In genomic region chr7:120996333-120996982, GRCh38 we compare ENCODE assay signal across 9 cellular contexts. TPM values are rescaled to one million over a fixed set of nuclear protein-coding genes. Genes with fewer than 3 reads are reported as not detected.
DNase-seq lines count a peak whose midpoint lies in the region; ATAC-seq and TF ChIP-seq lines count a peak whose summit lies in the region.
"Had no signal": no experiment of that assay in that cellular context is flagged by ENCODE, and none has a peak within 500 bp of the region (broad histone marks: within the 10 kb centered on the region; RNA-seq: fewer than 3 reads in every experiment).

No MANE protein-coding gene starts in this region.

- H3K56ac ChIP-seq in IMR-90 (ENCODE audit: extremely low read depth, insufficient read depth, low read length): no peak overlapping the region

- H3K23ac ChIP-seq in IMR-90 (ENCODE audit: low read depth, low read length): no peak overlapping the region

- H3K14ac ChIP-seq in IMR-90 (replicated peaks; ENCODE audit: low read depth, low read length): peak overlapping the region; percentile 30

- peaks cover 24% of the 10 kb centered on the region for H3K4me1 Mint-ChIP-seq in activated naive CD4-positive, alpha-beta T cell treated with anti-CD3 and anti-CD28 coated beads for 36 hours (ENCODE audit: low read depth)
- no peaks in the 10 kb centered on the region for H3K4me1 Mint-ChIP-seq in neural progenitor cell

- in situ Hi-C loops in IMR-90 (cut with MboI; ENCODE audit: low sequenced_read_pairs): loop anchor here (25.0 kb wide), 1 partner anchor 341 kb away; the partner anchor contains the start of gene WNT16

- TF ChIP-seq RAD21 in IMR-90 (IDR thresholded peaks at IDR 0.05; ENCODE audit: low read length): no peak

- no peaks in the 10 kb centered on the region for H3K27me3 Mint-ChIP-seq in activated naive CD4-positive, alpha-beta T cell treated with anti-CD3 and anti-CD28 coated beads for 36 hours (ENCODE audit: low read depth)
- H3K27me3 Mint-ChIP-seq in neural progenitor cell (ENCODE audit: insufficient read depth, low read depth): no peaks in the 10 kb centered on the region

- H3K18ac ChIP-seq in IMR-90 (ENCODE audit: low read depth, low read length): peak overlapping the region; percentile 63; the same call in 1 of the 2 replicates

- no peak overlapping the region for H2AFZ ChIP-seq in IMR-90 (replicated peaks; ENCODE audit: low read length, poor library complexity)
- H2AFZ ChIP-seq in neural progenitor cell (replicated peaks): no peak overlapping the region

- POLR2A ChIA-PET in IMR-90 (lab: Charles Lee; ENCODE audit: unreplicated experiment): interaction anchor here (0.6 kb wide), 3 partner anchors 32 to 349 kb away, joined by 3 to 8 read pairs (median 4); no protein-coding TSS in a partner anchor

- CTCF ChIA-PET in activated naive CD4-positive, alpha-beta T cell treated with anti-CD3 and anti-CD28 coated beads for 36 hours (lab: Charles Lee): interaction anchor here (1.0 to 1.8 kb wide), 4 partner anchors 8 to 112 kb away, joined by 3 to 14 read pairs (median 4); partner anchors contain the start of gene CPED1
- CTCF ChIA-PET in IMR-90 (lab: Yijun Ruan, JAX): interaction anchor here (0.5 to 2.2 kb wide), 3 partner anchors 10 to 103 kb away, joined by 3 to 6 read pairs (median 3); no protein-coding TSS in a partner anchor

- H3K9me3 ChIP-seq in IMR-90 (ENCODE audit: control insufficient read depth, insufficient read depth, low read length) (no peaks in the 10 kb centered on the region), stomach smooth muscle (ENCODE audit: control insufficient read depth in 2 of 2, low read length in 2 of 2) (no peaks in the 10 kb centered on the region), neural progenitor cell (ENCODE audit: low read depth) (no peaks in the 10 kb centered on the region)

- H3K27ac ChIP-seq in IMR-90 (ENCODE audit: insufficient read depth, low read length): peak overlapping the region; percentile 28; the same call in 1 of the 2 replicates
- peak overlapping the region; percentile 42 for H3K27ac ChIP-seq in stomach smooth muscle (ENCODE audit: low read length)
- H3K27ac ChIP-seq in neural progenitor cell: no peak overlapping the region

- H3K4ac ChIP-seq in IMR-90 (ENCODE audit: low read depth, low read length): peak overlapping the region; percentile 64; the same call in 1 of the 2 replicates

- TF ChIP-seq CTCF in IMR-90 (conservative IDR thresholded peaks at IDR 0.05; ENCODE audit: low read depth, low read length): no peak
- TF ChIP-seq CTCF in neural progenitor cell (IDR thresholded peaks at IDR 0.05): no peak

- intact Hi-C loops in activated naive CD4-positive, alpha-beta T cell treated with anti-CD3 and anti-CD28 coated beads for 36 hours (cut with micrococcal nuclease): no loop called here
- intact Hi-C loops in IMR-90 (cut with micrococcal nuclease) (no loop called here), left cardiac atrium (cut with DNase I) (no loop called here)

- peaks cover 10% of the 10 kb centered on the region for H3K4me1 ChIP-seq in IMR-90 (ENCODE audit: control insufficient read depth, insufficient read depth, low read length)
- H3K4me1 ChIP-seq in stomach smooth muscle (ENCODE audit: control insufficient read depth, insufficient read depth, low read length): peaks cover 10% of the 10 kb centered on the region
- H3K4me1 ChIP-seq in neural progenitor cell: no peaks in the 10 kb centered on the region

- H3K27ac Mint-ChIP-seq in activated naive CD4-positive, alpha-beta T cell treated with anti-CD3 and anti-CD28 coated beads for 36 hours: no peak overlapping the region
- no peak overlapping the region for H3K27ac Mint-ChIP-seq in neural progenitor cell

- no TSS peak for BruUV-seq in IMR-90 (replicated peaks; lab: Mats Ljungman, UMichigan)

- no peak for TF ChIP-seq POLR2A in IMR-90 (IDR thresholded peaks at IDR 0.05; ENCODE audit: low read depth, low read length)

- H4K91ac ChIP-seq in IMR-90 (ENCODE audit: insufficient read depth, low read depth, low read length): 0 out of 2 replicates have a peak overlapping the region, but pooled peaks have one; percentile 23

- peak overlapping the region; percentile 68; the same call in 2 of the 3 replicates for H2BK15ac ChIP-seq in IMR-90 (ENCODE audit: low read depth, low read length)

- no peak overlapping the region for H3K9ac ChIP-seq in IMR-90 (ENCODE audit: low read depth, low read length)
- H3K9ac ChIP-seq in stomach smooth muscle (ENCODE audit: low read length in 2 of 2): peak overlapping the region in 1 of 2 donors; percentile 6
- no peak overlapping the region for H3K9ac ChIP-seq in neural progenitor cell

- peaks cover 16 to 56% of the 10 kb centered on the region in 2 experiments for H3K79me1 ChIP-seq in IMR-90 (ENCODE audit: low read depth in 1 of 2, low read length in 2 of 2)

- peak overlapping the region in 1 of 2 experiments; percentile 60; a peak in 1 of 4 replicates for H4K8ac ChIP-seq in IMR-90 (ENCODE audit: low read depth in 2 of 2, low read length in 2 of 2)

- peak overlapping the region; percentile 67 for H2AK5ac ChIP-seq in IMR-90 (ENCODE audit: low read depth, low read length)

- ATAC-seq in IMR-90 (ENCODE audit: low read depth) (peak; percentile 59), left cardiac atrium (peak; percentile 65 to 77)

- no peaks in the 10 kb centered on the region; the same call in 1 of the 2 replicates for H3K36me3 ChIP-seq in IMR-90 (ENCODE audit: control insufficient read depth, insufficient read depth, low read length)
- no peaks in the 10 kb centered on the region for H3K36me3 ChIP-seq in stomach smooth muscle (ENCODE audit: control insufficient read depth in 2 of 2, insufficient read depth in 2 of 2, low read length in 2 of 2)
- no peaks in the 10 kb centered on the region for H3K36me3 ChIP-seq in neural progenitor cell

- H2BK5ac ChIP-seq in IMR-90 (ENCODE audit: low read depth, low read length, poor library complexity, severe bottlenecking): peak overlapping the region; percentile 41

- no peaks in the 10 kb centered on the region for H4K20me1 ChIP-seq in IMR-90 (ENCODE audit: insufficient read depth, low read length)
- no peaks in the 10 kb centered on the region for H4K20me1 ChIP-seq in neural progenitor cell (ENCODE audit: low read depth)

- H3K9me3 Mint-ChIP-seq in activated naive CD4-positive, alpha-beta T cell treated with anti-CD3 and anti-CD28 coated beads for 36 hours: no peaks in the 10 kb centered on the region
- H3K9me3 Mint-ChIP-seq in neural progenitor cell: no peaks in the 10 kb centered on the region
- H3K9me3 Mint-ChIP-seq: activated naive CD4-positive, alpha-beta T cell treated with anti-CD3 and anti-CD28 coated beads, Interleukin-2, amount 50 U/mL, for 24 hours had no signal

- H3K79me2 ChIP-seq in neural progenitor cell (ENCODE audit: low read depth): no peaks in the 10 kb centered on the region

- H3K27me3 ChIP-seq in IMR-90 (ENCODE audit: control insufficient read depth, insufficient read depth, low read length): no peaks in the 10 kb centered on the region
- no peaks in the 10 kb centered on the region for H3K27me3 ChIP-seq in stomach smooth muscle (ENCODE audit: control insufficient read depth in 1 of 2, insufficient read depth in 2 of 2, low read length in 2 of 2)
- peaks cover under 1% of the 10 kb centered on the region for H3K27me3 ChIP-seq in neural progenitor cell

- H3F3A ChIP-seq in neural progenitor cell (ENCODE audit: low read depth): no peaks in the 10 kb centered on the region

- H2BK120ac ChIP-seq in IMR-90 (ENCODE audit: low read depth, low read length): peak overlapping the region; percentile 73

- DNase-seq in activated naive CD4-positive, alpha-beta T cell treated with anti-CD3 and anti-CD28 coated beads for 36 hours: peak; percentile 58
- DNase-seq in activated naive CD4-positive, alpha-beta T cell treated with anti-CD3 and anti-CD28 coated beads, Interleukin-2, amount 50 U/mL, for 16 hours: no peak
- DNase-seq in IMR-90 (peak; percentile 91), UCSD-AML1 (lab: John Stamatoyannopoulos, UW; ENCODE audit: unreplicated experiment) (peak; percentile 4), left cardiac atrium (peak; percentile 75), NCI-H146 treated with DMSO at 0.1 percent for 48 hours (lab: John Stamatoyannopoulos, UW; ENCODE audit: unreplicated experiment) (no peak), neural progenitor cell (ENCODE audit: low spot score) (no peak)

- dilution Hi-C loops in IMR-90 (cut with HindIII; ENCODE audit: low sequenced_read_pairs, unreplicated experiment): loop anchor here (25.0 kb wide), 1 partner anchor 91 kb away; no protein-coding TSS in a partner anchor

- no peak overlapping the region for H3K4me3 Mint-ChIP-seq in activated naive CD4-positive, alpha-beta T cell treated with anti-CD3 and anti-CD28 coated beads for 36 hours
- no peak overlapping the region for H3K4me3 Mint-ChIP-seq in neural progenitor cell

- H3K4me3 ChIP-seq in IMR-90 (ENCODE audit: insufficient read depth, low read depth, low read length) (no peak overlapping the region), stomach smooth muscle (ENCODE audit: low read length in 2 of 2) (no peak overlapping the region), neural progenitor cell (no peak overlapping the region)

- WGBS in IMR-90 (ENCODE audit: extremely low coverage in 2 of 2, insufficient read length in 1 of 2), 2 experiments: no CpG with 5 or more reads among the region's 2 CpGs

- H3K36me3 Mint-ChIP-seq in activated naive CD4-positive, alpha-beta T cell treated with anti-CD3 and anti-CD28 coated beads for 36 hours (ENCODE audit: low read depth): no peaks in the 10 kb centered on the region
- no peaks in the 10 kb centered on the region for H3K36me3 Mint-ChIP-seq in neural progenitor cell
- H3K36me3 Mint-ChIP-seq: activated naive CD4-positive, alpha-beta T cell treated with anti-CD3 and anti-CD28 coated beads, Interleukin-2, amount 50 U/mL, for 24 hours had no signal

- peak overlapping the region; percentile 72; the same call in 1 of the 2 replicates for H2BK20ac ChIP-seq in IMR-90 (ENCODE audit: low read depth, low read length)

- peaks cover 8% of the 10 kb centered on the region; the same call in 1 of the 2 replicates for H3K9me1 ChIP-seq in IMR-90 (ENCODE audit: insufficient read depth, low read length)

- no peak overlapping the region for H2AK9ac ChIP-seq in IMR-90 (replicated peaks; ENCODE audit: low read depth, low read length, poor library complexity)

- no peak overlapping the region for H4K5ac ChIP-seq in IMR-90 (ENCODE audit: low read depth, low read length)

- H3K4me2 ChIP-seq in IMR-90 (ENCODE audit: low read depth, low read length) (peak overlapping the region; percentile 32; the same call in 1 of the 2 replicates), neural progenitor cell (no peak overlapping the region)

RNA-seq across cellular contexts. Expression of gene CPED1, which starts 7.9 kb away (rescaled TPM):
- total RNA-seq in activated naive CD4-positive, alpha-beta T cell treated with anti-CD3 and anti-CD28 coated beads for 36 hours: not detected
- total RNA-seq in IMR-90 (2012; rRNA removed): 96.8 and 102 TPM in 2 replicates
- 28.7 and 31.2 TPM in 2 replicates for polyA plus RNA-seq in IMR-90 (2012; rRNA removed)
- polyA plus RNA-seq in IMR-90 (2012; cell fraction: cytosol; rRNA removed): 11.9 and 18.5 TPM in 2 replicates
- polyA plus RNA-seq in IMR-90 (2012; cell fraction: nucleus; rRNA removed; ENCODE audit: low replicate concordance): 9.1 and 28.6 TPM in 2 replicates
- 10 to 100 TPM; 19.2 to 27.0 TPM for total RNA-seq in left cardiac atrium
- not detected in 2 replicates for total RNA-seq in neural progenitor cell (ENCODE audit: low replicate concordance)

RNA-seq across cellular contexts. Expression of gene ING3, which starts 45.9 kb away (rescaled TPM):
- total RNA-seq in activated naive CD4-positive, alpha-beta T cell treated with anti-CD3 and anti-CD28 coated beads for 36 hours: 10 to 100 TPM; 25.0 to 26.7 TPM
- total RNA-seq in IMR-90 (2012; rRNA removed) (11.3 and 14.4 TPM in 2 replicates), left cardiac atrium (10 to 100 TPM; 12.2 to 13.8 TPM), neural progenitor cell (ENCODE audit: low replicate concordance) (19.0 and 32.0 TPM in 2 replicates)
- polyA plus RNA-seq in IMR-90 (2012; rRNA removed): 6.8 and 7.2 TPM in 2 replicates
- polyA plus RNA-seq in IMR-90 (2012; cell fraction: cytosol; rRNA removed): 0.82 and 1.1 TPM in 2 replicates
- 1.3 and 13.2 TPM in 2 replicates for polyA plus RNA-seq in IMR-90 (2012; cell fraction: nucleus; rRNA removed; ENCODE audit: low replicate concordance)

Comparison
In these comparisons a context has a peak if more than half of its experiments do, and no peak if none do; other contexts are left out.
1. DNase-seq: peak in activated naive CD4-positive, alpha-beta T cell treated with anti-CD3 and anti-CD28 coated beads for 36 hours (single experiment), IMR-90 (single experiment), UCSD-AML1 (single experiment) and left cardiac atrium (single experiment); none in activated naive CD4-positive, alpha-beta T cell treated with anti-CD3 and anti-CD28 coated beads, Interleukin-2, amount 50 U/mL, for 16 hours (single experiment), NCI-H146 treated with DMSO at 0.1 percent for 48 hours (single experiment) and neural progenitor cell (single experiment).
2. RNA of gene CPED1, which starts 7.9 kb away (total RNA-seq): 96.8 to 102 TPM in IMR-90 and 19.2 to 27.0 TPM in left cardiac atrium; not detected in activated naive CD4-positive, alpha-beta T cell treated with anti-CD3 and anti-CD28 coated beads for 36 hours and not detected in neural progenitor cell; every median in the first group is over 10 times any median in the second.